ENCODE assay signal across 13 cellular contexts in genomic region chr17:50037321-50038107, GRCh38. TPM values are rescaled to one million over a fixed set of nuclear protein-coding genes. Genes with fewer than 3 reads are reported as not detected.
DNase-seq lines count a peak whose midpoint lies in the region; ATAC-seq and TF ChIP-seq lines count a peak whose summit lies in the region.
"Had no signal": no experiment of that assay in that cellular context is flagged by ENCODE, and none has a peak within 500 bp of the region (broad histone marks: within the 10 kb centered on the region; RNA-seq: fewer than 3 reads in every experiment).

No MANE protein-coding gene starts in this region.

- H3K4me1 Mint-ChIP-seq in mesothelial cell of epicardium = peaks cover 49% of the 10 kb centered on the region
- H3K4me1 Mint-ChIP-seq: T-cell had no signal

- no peak overlapping the region for H3K4me3 Mint-ChIP-seq in mesothelial cell of epicardium
- H3K4me3 Mint-ChIP-seq: T-cell had no signal

- no peaks in the 10 kb centered on the region for H3K9me3 ChIP-seq in esophagus (ENCODE audit: control insufficient read depth in 2 of 2, insufficient read depth in 1 of 2, low read depth in 1 of 2, low read length in 1 of 2)
- no peaks in the 10 kb centered on the region for H3K9me3 ChIP-seq in BE2C

- H3K27me3 ChIP-seq in esophagus (ENCODE audit: control insufficient read depth in 1 of 2, insufficient read depth in 2 of 2, low read length in 2 of 2) (no peaks in the 10 kb centered on the region), BE2C (no peaks in the 10 kb centered on the region)

- H3K4me3 ChIP-seq in esophagus (ENCODE audit: low read depth in 1 of 2, low read length in 2 of 2) = no peak overlapping the region
- H3K4me3 ChIP-seq in BE2C (ENCODE audit: low read depth, low read length) = no peak overlapping the region

- no peak for ATAC-seq in HG03045 (IDR thresholded peaks at IDR 0.05; ENCODE audit: unreplicated experiment)
- ATAC-seq: activated naive CD4-positive, alpha-beta T cell treated with anti-CD3 and anti-CD28 coated beads, Interleukin-2, amount 50 U/mL, for 72 hours; T-cell had no signal

- peak; percentile 93 for DNase-seq in A172 (ENCODE audit: low spot score)
- DNase-seq in NCI-H2196 (lab: John Stamatoyannopoulos, UW; ENCODE audit: unreplicated experiment) = peak; percentile 75
- no peak for DNase-seq in mesothelial cell of epicardium (ENCODE audit: low spot score in 2 of 2, unreplicated experiment in 2 of 2)
- DNase-seq in SKM-1 treated with dmso at 0.1 percent for 144 hours (lab: John Stamatoyannopoulos, UW; ENCODE audit: unreplicated experiment) = no peak
- no peak for DNase-seq in GM19240 (ENCODE audit: insufficient read length, low spot score)
- DNase-seq in BE2C = no peak
- DNase-seq: AML-193; NCI-H1048; stimulated activated CD4-positive, alpha-beta T cell treated with anti-CD3 and anti-CD28 coated beads, Interleukin-15, amount 100 ng/mL, for 24 hours; T-cell had no signal

- peaks cover 6 to 11% of the 10 kb centered on the region in 2 donors for H3K4me1 ChIP-seq in esophagus (ENCODE audit: control insufficient read depth in 2 of 2, insufficient read depth in 2 of 2, low read length in 1 of 2)
- H3K4me1 ChIP-seq in BE2C = no peaks in the 10 kb centered on the region

- no peaks in the 10 kb centered on the region for H3K9me3 Mint-ChIP-seq in mesothelial cell of epicardium
- H3K9me3 Mint-ChIP-seq: activated naive CD4-positive, alpha-beta T cell treated with anti-CD3 and anti-CD28 coated beads, Interleukin-2, amount 50 U/mL, for 72 hours; T-cell had no signal

- no peaks in the 10 kb centered on the region for H3K27me3 Mint-ChIP-seq in mesothelial cell of epicardium (ENCODE audit: low read depth)

- H3K27ac ChIP-seq in esophagus (ENCODE audit: low read depth in 2 of 2, low read length in 1 of 2) = peak overlapping the region; percentile 37 to 61

- H3K36me3 ChIP-seq in esophagus (ENCODE audit: control insufficient read depth in 2 of 2, insufficient read depth in 2 of 2, low read length in 1 of 2) (no peaks in the 10 kb centered on the region), BE2C (no peaks in the 10 kb centered on the region)

- 34 to 38% methylated on average over 11 to 14 of the region's 14 CpGs for WGBS in esophagus, 2 donors

- peak overlapping the region; percentile 72 for H3K27ac Mint-ChIP-seq in mesothelial cell of epicardium
- H3K27ac Mint-ChIP-seq: T-cell had no signal

- TF ChIP-seq CTCF in mesothelial cell of epicardium (IDR thresholded peaks at IDR 0.05; ENCODE audit: unreplicated experiment) = no peak
- no peak for TF ChIP-seq CTCF in BE2C (IDR thresholded peaks at IDR 0.05; ENCODE audit: low read depth, low read length)

- H3K36me3 Mint-ChIP-seq in mesothelial cell of epicardium = no peaks in the 10 kb centered on the region
- H3K36me3 Mint-ChIP-seq: activated naive CD4-positive, alpha-beta T cell treated with anti-CD3 and anti-CD28 coated beads, Interleukin-2, amount 50 U/mL, for 72 hours; T-cell had no signal

RNA-seq across cellular contexts. Expression of gene ITGA3, which starts 18.4 kb away (rescaled TPM):
- total RNA-seq in A172 (2014; rRNA removed; shearing (Covaris generic)) = 839 and 951 TPM in 2 replicates
- polyA plus RNA-seq in esophagus = 10 to 100 TPM; 38.3 to 41.8 TPM
- total RNA-seq in mesothelial cell of epicardium = 133 to 149 TPM (median 143 TPM) in 3 replicates
- polyA plus RNA-seq in BE2C (2012; ENCODE audit: insufficient read depth, insufficient read length, low read depth) = 3.4 TPM

RNA-seq across cellular contexts. Expression of gene DLX3, which starts 42.5 kb away (rescaled TPM):
- not detected in 2 replicates for total RNA-seq in A172 (2014; rRNA removed; shearing (Covaris generic))
- 1 to 10 TPM; 2.9 to 3.0 TPM for polyA plus RNA-seq in esophagus
- 5.2 to 7.7 TPM (median 6.6 TPM) in 3 replicates for total RNA-seq in mesothelial cell of epicardium
- polyA plus RNA-seq in BE2C (2012; ENCODE audit: insufficient read depth, insufficient read length, low read depth) = not detected
- total RNA-seq: T-cell had no signal

RNA-seq across cellular contexts. Expression of gene PDK2, which starts 57.6 kb away (rescaled TPM):
- total RNA-seq in A172 (2014; rRNA removed; shearing (Covaris generic)) = 13.7 and 13.9 TPM in 2 replicates
- 10 to 100 TPM; 12.1 to 13.5 TPM for polyA plus RNA-seq in esophagus
- total RNA-seq in mesothelial cell of epicardium = 44.6 to 46.0 TPM (median 45.4 TPM) in 3 replicates
- 38.8 TPM for polyA plus RNA-seq in BE2C (2012; ENCODE audit: insufficient read depth, insufficient read length, low read depth)

Comparison
In these comparisons a context has a peak if more than half of its experiments do, and no peak if none do; other contexts are left out.
1. DNase-seq: peak in A172 (single experiment) and NCI-H2196 (single experiment); none in mesothelial cell of epicardium (0 of 2), SKM-1 treated with dmso at 0.1 percent for 144 hours (single experiment), GM19240 (single experiment) and BE2C (single experiment).